1 cellular context compared by ENCODE assay signal in the genomic region with DNA sequence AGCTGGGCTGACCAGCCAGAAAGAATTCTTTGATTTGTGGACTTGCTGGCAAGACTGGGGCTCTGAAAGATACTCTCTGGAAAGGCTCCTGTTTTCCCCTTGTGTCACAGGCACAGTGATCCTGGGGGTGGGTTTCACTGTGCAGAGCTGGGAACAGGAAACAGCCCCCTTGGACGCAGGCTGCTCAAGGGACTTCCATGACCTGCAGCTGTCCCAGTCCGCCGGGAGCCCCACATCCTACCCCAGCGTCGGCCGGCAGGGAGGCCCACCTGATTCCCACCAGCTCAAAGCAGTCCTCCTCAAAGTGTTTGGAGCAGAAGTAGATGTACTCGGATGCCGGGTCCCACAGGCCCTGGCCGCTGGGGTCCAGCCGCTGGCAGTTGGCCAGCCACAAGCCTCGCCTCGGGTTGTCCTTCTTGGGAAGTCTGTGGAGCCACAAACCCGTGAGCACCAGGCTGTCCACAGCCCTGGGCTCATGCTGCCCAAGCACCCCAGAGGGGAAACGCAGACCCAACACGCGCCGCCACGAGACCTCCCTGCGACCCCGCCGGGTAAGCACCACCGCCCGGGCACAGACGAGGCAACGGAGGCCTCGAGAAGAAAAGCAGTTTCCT.
TF ChIP-seq lines count a peak whose summit lies in the region.

No MANE protein-coding gene starts in this region.

TF ChIP-seq in HepG2, 621 proteins besides CTCF, POLR2A, EP300 and RAD21:
- TF ChIP-seq AHR (CRISPR knock-in tag; IDR thresholded peaks at IDR 0.05) (no peak), ZNF235 (CRISPR knock-in tag; IDR thresholded peaks at IDR 0.05; ENCODE audit: borderline replicate concordance) (no peak), KLF13 (CRISPR knock-in tag; IDR thresholded peaks at IDR 0.05) (no peak), ZNF75D (CRISPR knock-in tag; IDR thresholded peaks at IDR 0.05; ENCODE audit: borderline replicate concordance) (peak; percentile 21; the same call in 1 of the 2 replicates), ARID2 (CRISPR knock-in tag; IDR thresholded peaks at IDR 0.05; ENCODE audit: borderline replicate concordance) (peak; percentile 82; the same call in 1 of the 2 replicates), CEBPG (CRISPR knock-in tag; IDR thresholded peaks at IDR 0.05) (no peak), AGO2 (optimal IDR thresholded peaks at IDR 0.05; ENCODE audit: low read depth, low read length) (peak; percentile 21), AGO1 (IDR thresholded peaks at IDR 0.05; ENCODE audit: low read depth, low read length, poor library complexity, severe bottlenecking) (no peak), ZNF180 (CRISPR knock-in tag; IDR thresholded peaks at IDR 0.05; ENCODE audit: borderline replicate concordance, low read depth) (0 out of 2 replicates have a peak, but pooled peaks have one; percentile 20), ZSCAN30 (CRISPR knock-in tag; IDR thresholded peaks at IDR 0.05) (peak; percentile 88), ZNF644 (CRISPR knock-in tag; IDR thresholded peaks at IDR 0.05; ENCODE audit: low read depth) (no peak), NKX3-1 (CRISPR knock-in tag; IDR thresholded peaks at IDR 0.05) (0 out of 2 replicates have a peak, but pooled peaks have one; percentile 23), MAF1 (CRISPR knock-in tag; IDR thresholded peaks at IDR 0.05; ENCODE audit: borderline replicate concordance) (0 out of 2 replicates have a peak, but pooled peaks have one; percentile 18), ZNF737 (CRISPR knock-in tag; IDR thresholded peaks at IDR 0.05; ENCODE audit: borderline replicate concordance) (0 out of 2 replicates have a peak, but pooled peaks have one; percentile 19), KLF16 (CRISPR knock-in tag; IDR thresholded peaks at IDR 0.05) (0 out of 4 replicates have a peak, but pooled peaks of 1 of the 2 experiments have one; percentile 9), ZNF709 (CRISPR knock-in tag; IDR thresholded peaks at IDR 0.05) (no peak), ZNF546 (CRISPR knock-in tag; conservative IDR thresholded peaks at IDR 0.05) (0 out of 2 replicates have a peak, but pooled peaks have one; percentile 18), GTF3A (CRISPR knock-in tag; conservative IDR thresholded peaks at IDR 0.05) (peak; percentile 67; the same call in 1 of the 2 replicates), RORA (CRISPR knock-in tag; IDR thresholded peaks at IDR 0.05) (no peak), ETV5 (CRISPR knock-in tag; IDR thresholded peaks at IDR 0.05; ENCODE audit: borderline replicate concordance) (no peak), KLF9 (CRISPR knock-in tag; IDR thresholded peaks at IDR 0.05; ENCODE audit: low read depth) (no peak)
- TF ChIP-seq, protein P1, sequence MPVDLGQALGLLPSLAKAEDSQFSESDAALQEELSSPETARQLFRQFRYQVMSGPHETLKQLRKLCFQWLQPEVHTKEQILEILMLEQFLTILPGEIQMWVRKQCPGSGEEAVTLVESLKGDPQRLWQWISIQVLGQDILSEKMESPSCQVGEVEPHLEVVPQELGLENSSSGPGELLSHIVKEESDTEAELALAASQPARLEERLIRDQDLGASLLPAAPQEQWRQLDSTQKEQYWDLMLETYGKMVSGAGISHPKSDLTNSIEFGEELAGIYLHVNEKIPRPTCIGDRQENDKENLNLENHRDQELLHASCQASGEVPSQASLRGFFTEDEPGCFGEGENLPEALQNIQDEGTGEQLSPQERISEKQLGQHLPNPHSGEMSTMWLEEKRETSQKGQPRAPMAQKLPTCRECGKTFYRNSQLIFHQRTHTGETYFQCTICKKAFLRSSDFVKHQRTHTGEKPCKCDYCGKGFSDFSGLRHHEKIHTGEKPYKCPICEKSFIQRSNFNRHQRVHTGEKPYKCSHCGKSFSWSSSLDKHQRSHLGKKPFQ (CRISPR knock-in tag; IDR thresholded peaks at IDR 0.05; ENCODE audit: insufficient replicate concordance), result peak; percentile 42
- TF ChIP-seq, protein P2, sequence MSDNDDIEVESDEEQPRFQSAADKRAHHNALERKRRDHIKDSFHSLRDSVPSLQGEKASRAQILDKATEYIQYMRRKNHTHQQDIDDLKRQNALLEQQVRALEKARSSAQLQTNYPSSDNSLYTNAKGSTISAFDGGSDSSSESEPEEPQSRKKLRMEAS (IDR thresholded peaks at IDR 0.05), result no peak
- TF ChIP-seq, protein P3, sequence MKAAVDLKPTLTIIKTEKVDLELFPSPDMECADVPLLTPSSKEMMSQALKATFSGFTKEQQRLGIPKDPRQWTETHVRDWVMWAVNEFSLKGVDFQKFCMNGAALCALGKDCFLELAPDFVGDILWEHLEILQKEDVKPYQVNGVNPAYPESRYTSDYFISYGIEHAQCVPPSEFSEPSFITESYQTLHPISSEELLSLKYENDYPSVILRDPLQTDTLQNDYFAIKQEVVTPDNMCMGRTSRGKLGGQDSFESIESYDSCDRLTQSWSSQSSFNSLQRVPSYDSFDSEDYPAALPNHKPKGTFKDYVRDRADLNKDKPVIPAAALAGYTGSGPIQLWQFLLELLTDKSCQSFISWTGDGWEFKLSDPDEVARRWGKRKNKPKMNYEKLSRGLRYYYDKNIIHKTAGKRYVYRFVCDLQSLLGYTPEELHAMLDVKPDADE (CRISPR knock-in tag; IDR thresholded peaks at IDR 0.05), result 0 out of 2 replicates have a peak, but pooled peaks have one; percentile 66
- TF ChIP-seq, protein P4, sequence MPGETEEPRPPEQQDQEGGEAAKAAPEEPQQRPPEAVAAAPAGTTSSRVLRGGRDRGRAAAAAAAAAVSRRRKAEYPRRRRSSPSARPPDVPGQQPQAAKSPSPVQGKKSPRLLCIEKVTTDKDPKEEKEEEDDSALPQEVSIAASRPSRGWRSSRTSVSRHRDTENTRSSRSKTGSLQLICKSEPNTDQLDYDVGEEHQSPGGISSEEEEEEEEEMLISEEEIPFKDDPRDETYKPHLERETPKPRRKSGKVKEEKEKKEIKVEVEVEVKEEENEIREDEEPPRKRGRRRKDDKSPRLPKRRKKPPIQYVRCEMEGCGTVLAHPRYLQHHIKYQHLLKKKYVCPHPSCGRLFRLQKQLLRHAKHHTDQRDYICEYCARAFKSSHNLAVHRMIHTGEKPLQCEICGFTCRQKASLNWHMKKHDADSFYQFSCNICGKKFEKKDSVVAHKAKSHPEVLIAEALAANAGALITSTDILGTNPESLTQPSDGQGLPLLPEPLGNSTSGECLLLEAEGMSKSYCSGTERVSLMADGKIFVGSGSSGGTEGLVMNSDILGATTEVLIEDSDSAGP (CRISPR knock-in tag; IDR thresholded peaks at IDR 0.05; ENCODE audit: borderline replicate concordance), result peak; percentile 52; the same call in 1 of the 2 replicates
- TF ChIP-seq, protein P5, sequence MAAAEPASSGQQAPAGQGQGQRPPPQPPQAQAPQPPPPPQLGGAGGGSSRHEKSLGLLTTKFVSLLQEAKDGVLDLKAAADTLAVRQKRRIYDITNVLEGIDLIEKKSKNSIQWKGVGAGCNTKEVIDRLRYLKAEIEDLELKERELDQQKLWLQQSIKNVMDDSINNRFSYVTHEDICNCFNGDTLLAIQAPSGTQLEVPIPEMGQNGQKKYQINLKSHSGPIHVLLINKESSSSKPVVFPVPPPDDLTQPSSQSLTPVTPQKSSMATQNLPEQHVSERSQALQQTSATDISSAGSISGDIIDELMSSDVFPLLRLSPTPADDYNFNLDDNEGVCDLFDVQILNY (CRISPR knock-in tag; conservative IDR thresholded peaks at IDR 0.05), result no peak
